8 cellular contexts compared by ENCODE assay signal in genomic region chr16:21626659-21627277, GRCh38. TPM values are rescaled to one million over a fixed set of nuclear protein-coding genes. Genes with fewer than 3 reads are reported as not detected.
DNase-seq lines count a peak whose midpoint lies in the region; ATAC-seq and TF ChIP-seq lines count a peak whose summit lies in the region.

No MANE protein-coding gene starts in this region.

- ATAC-seq in Panc1, result no peak
- no peak for ATAC-seq in GM18520 (IDR thresholded peaks at IDR 0.05; ENCODE audit: unreplicated experiment)
- ATAC-seq in GM18907 (IDR thresholded peaks at IDR 0.05; ENCODE audit: unreplicated experiment), result no peak

- BruUV-seq in Panc1 (replicated peaks; lab: Mats Ljungman, UMichigan), result TSS peak; percentile 44

- in situ Hi-C loops in Panc1 (cut with HindIII; ENCODE audit: low pct_unique_long_range_greater_than_20kb, low sequenced_read_pairs), result no loop called here

- CTCF ChIA-PET in Panc1 (lab: Charles Lee), result no interaction called here

- H3K9me3 ChIP-seq in Panc1 (ENCODE audit: control insufficient read depth, insufficient read depth, low read depth, low read length) (no peaks in the 10 kb centered on the region), neutrophil (no peaks in the 10 kb centered on the region)
- no peaks in the 10 kb centered on the region for H3K9me3 ChIP-seq in effector memory CD4-positive, alpha-beta T cell (ENCODE audit: control insufficient read depth, low read length)

- POLR2A ChIA-PET in Panc1 (lab: Charles Lee), result no interaction called here

- DNase-seq in GF-D8 (lab: John Stamatoyannopoulos, UW), result peak; percentile 91
- no peak for DNase-seq in Panc1 (ENCODE audit: low read depth, low spot score)
- DNase-seq in effector memory CD4-positive, alpha-beta T cell, result peak; percentile 18 to 19 (median 19)
- DNase-seq in DMS153 (lab: John Stamatoyannopoulos, UW), result no peak
- no peak for DNase-seq in stimulated activated CD4-positive, alpha-beta T cell treated with anti-CD3 and anti-CD28 coated beads, Interleukin-2, amount 100 ng/mL, for 24 hours

- TF ChIP-seq CTCF in Panc1 (IDR thresholded peaks at IDR 0.05), result no peak
- no peak for TF ChIP-seq CTCF in neutrophil (IDR thresholded peaks at IDR 0.05)

- H3K4me1 ChIP-seq in Panc1 (ENCODE audit: control insufficient read depth, insufficient read depth, low read length), result no peaks in the 10 kb centered on the region
- peaks cover 24% of the 10 kb centered on the region for H3K4me1 ChIP-seq in effector memory CD4-positive, alpha-beta T cell (ENCODE audit: control insufficient read depth, insufficient read depth, low read length, poor library complexity, severe bottlenecking)
- H3K4me1 ChIP-seq in neutrophil (ENCODE audit: control insufficient read depth in 1 of 2, insufficient read depth in 1 of 2, low read depth in 1 of 2, low read length in 1 of 2), result peaks cover 68 to 71% of the 10 kb centered on the region in 2 experiments

- no peaks in the 10 kb centered on the region for H3K27me3 ChIP-seq in Panc1 (ENCODE audit: control insufficient read depth, insufficient read depth, low read length)
- no peaks in the 10 kb centered on the region for H3K27me3 ChIP-seq in effector memory CD4-positive, alpha-beta T cell (replicated peaks; ENCODE audit: control insufficient read depth, insufficient read depth, low read length, poor library complexity, severe bottlenecking)
- no peaks in the 10 kb centered on the region for H3K27me3 ChIP-seq in neutrophil

- H3K4me3 ChIP-seq in Panc1 (ENCODE audit: low read depth in 2 of 2, low read length in 2 of 2), result no peak overlapping the region
- H3K4me3 ChIP-seq in effector memory CD4-positive, alpha-beta T cell (ENCODE audit: insufficient read depth, low read depth, low read length, poor library complexity, severe bottlenecking), result peak overlapping the region; percentile 11
- peak overlapping the region; percentile 26 to 44 for H3K4me3 ChIP-seq in neutrophil (ENCODE audit: low read depth in 1 of 2, low read length in 1 of 2)

- H3K36me3 ChIP-seq in Panc1 (ENCODE audit: control insufficient read depth, insufficient read depth, low read length), result no peaks in the 10 kb centered on the region
- H3K36me3 ChIP-seq in effector memory CD4-positive, alpha-beta T cell (ENCODE audit: control insufficient read depth, insufficient read depth, low read length), result peaks cover 30% of the 10 kb centered on the region
- peaks cover 29% of the 10 kb centered on the region for H3K36me3 ChIP-seq in neutrophil

- H3K27ac ChIP-seq in Panc1 (ENCODE audit: low read length), result no peak overlapping the region
- peak overlapping the region; percentile 18 for H3K27ac ChIP-seq in effector memory CD4-positive, alpha-beta T cell (ENCODE audit: insufficient read depth, low read length, poor library complexity, severe bottlenecking)
- H3K27ac ChIP-seq in neutrophil, result peak overlapping the region; percentile 85

- intact Hi-C loops in Panc1 (cut with micrococcal nuclease; ENCODE audit: unreplicated experiment), result no loop called here

RNA-seq across cellular contexts. Expression of gene IGSF6, which starts 25.6 kb away (rescaled TPM):
- total RNA-seq in Panc1 (2021; ENCODE audit: unreplicated experiment), result 0.23 TPM
- 0.10 TPM for polyA plus RNA-seq in Panc1 (2012; ENCODE audit: insufficient read length)

RNA-seq across cellular contexts. Expression of gene METTL9, which starts 27.4 kb away (rescaled TPM):
- 86.1 TPM for total RNA-seq in Panc1 (2021; ENCODE audit: unreplicated experiment)
- 64.1 TPM for polyA plus RNA-seq in Panc1 (2012; ENCODE audit: insufficient read length)

RNA-seq across cellular contexts. Expression of gene OTOA, which starts 37.0 kb away (rescaled TPM):
- not detected for total RNA-seq in Panc1 (2021; ENCODE audit: unreplicated experiment)
- polyA plus RNA-seq in Panc1 (2012; ENCODE audit: insufficient read length), result not detected

Comparison
In these comparisons a context has a peak if more than half of its experiments do, and no peak if none do; other contexts are left out.
1. DNase-seq: peak in GF-D8 (single experiment) and effector memory CD4-positive, alpha-beta T cell (3 of 3); none in Panc1 (single experiment), DMS153 (single experiment) and stimulated activated CD4-positive, alpha-beta T cell treated with anti-CD3 and anti-CD28 coated beads, Interleukin-2, amount 100 ng/mL, for 24 hours (0 of 2).
2. H3K4me3 ChIP-seq: peak in effector memory CD4-positive, alpha-beta T cell (single experiment) and neutrophil (2 of 2); none in Panc1 (0 of 2).